1 cellular context compared by ENCODE assay signal in genomic region chr6:43035495-43036194, GRCh38.
TF ChIP-seq lines count a peak whose summit lies in the region.

No MANE protein-coding gene starts in this region.

TF ChIP-seq in WTC11, 78 proteins besides CTCF, POLR2A, EP300 and RAD21 (continued from another document):
- TF ChIP-seq, protein P1, sequence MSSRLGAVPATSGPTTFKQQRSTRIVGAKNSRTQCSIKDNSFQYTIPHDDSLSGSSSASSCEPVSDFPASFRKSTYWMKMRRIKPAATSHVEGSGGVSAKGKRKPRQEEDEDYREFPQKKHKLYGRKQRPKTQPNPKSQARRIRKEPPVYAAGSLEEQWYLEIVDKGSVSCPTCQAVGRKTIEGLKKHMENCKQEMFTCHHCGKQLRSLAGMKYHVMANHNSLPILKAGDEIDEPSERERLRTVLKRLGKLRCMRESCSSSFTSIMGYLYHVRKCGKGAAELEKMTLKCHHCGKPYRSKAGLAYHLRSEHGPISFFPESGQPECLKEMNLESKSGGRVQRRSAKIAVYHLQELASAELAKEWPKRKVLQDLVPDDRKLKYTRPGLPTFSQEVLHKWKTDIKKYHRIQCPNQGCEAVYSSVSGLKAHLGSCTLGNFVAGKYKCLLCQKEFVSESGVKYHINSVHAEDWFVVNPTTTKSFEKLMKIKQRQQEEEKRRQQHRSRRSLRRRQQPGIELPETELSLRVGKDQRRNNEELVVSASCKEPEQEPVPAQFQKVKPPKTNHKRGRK (CRISPR knock-in tag; IDR thresholded peaks at IDR 0.05; ENCODE audit: borderline replicate concordance): no peak
- no peak for TF ChIP-seq NFE2L1 (CRISPR knock-in tag; IDR thresholded peaks at IDR 0.05)
- no peak for TF ChIP-seq TP53 (CRISPR knock-in tag; IDR thresholded peaks at IDR 0.05)
- TF ChIP-seq, protein P2, sequence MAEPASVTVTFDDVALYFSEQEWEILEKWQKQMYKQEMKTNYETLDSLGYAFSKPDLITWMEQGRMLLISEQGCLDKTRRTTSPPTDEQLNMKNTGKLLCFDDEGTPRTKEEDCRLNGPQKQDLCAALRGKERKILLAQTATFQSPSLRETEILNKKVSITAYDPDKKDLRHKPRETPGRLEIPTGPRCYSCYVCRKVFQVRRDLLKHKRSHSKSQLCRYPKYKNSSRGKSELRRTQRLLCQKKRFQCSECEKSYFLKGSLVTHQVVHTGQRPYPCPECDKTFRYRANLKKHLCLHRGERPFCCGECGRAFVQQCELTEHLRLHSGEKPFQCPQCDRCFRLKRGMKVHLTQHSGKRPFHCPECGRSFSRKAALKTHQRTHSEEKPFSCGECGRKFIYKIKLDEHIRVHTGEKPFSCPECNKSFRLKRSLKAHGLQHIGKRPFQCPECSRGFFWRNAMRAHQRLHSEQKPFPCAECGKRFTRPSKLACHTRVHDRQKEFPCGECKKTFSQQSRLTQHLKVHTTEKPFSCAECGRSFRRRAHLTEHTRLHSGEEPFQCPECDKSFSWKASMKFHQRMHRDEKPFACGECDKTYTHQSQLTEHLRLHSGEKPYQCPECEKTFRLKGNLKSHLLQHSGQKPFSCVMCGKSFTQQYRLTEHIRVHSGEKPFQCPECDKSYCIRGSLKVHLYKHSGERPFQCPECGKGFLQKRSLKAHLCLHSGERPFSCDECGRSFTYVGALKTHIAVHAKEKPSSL (CRISPR knock-in tag; conservative IDR thresholded peaks at IDR 0.05): no peak
- no peak for TF ChIP-seq SOX15 (CRISPR knock-in tag; IDR thresholded peaks at IDR 0.05)
- TF ChIP-seq NFATC4 (CRISPR knock-in tag; IDR thresholded peaks at IDR 0.05): no peak
- TF ChIP-seq RELA (CRISPR knock-in tag; IDR thresholded peaks at IDR 0.05; ENCODE audit: borderline replicate concordance): no peak
- TF ChIP-seq, protein P3, sequence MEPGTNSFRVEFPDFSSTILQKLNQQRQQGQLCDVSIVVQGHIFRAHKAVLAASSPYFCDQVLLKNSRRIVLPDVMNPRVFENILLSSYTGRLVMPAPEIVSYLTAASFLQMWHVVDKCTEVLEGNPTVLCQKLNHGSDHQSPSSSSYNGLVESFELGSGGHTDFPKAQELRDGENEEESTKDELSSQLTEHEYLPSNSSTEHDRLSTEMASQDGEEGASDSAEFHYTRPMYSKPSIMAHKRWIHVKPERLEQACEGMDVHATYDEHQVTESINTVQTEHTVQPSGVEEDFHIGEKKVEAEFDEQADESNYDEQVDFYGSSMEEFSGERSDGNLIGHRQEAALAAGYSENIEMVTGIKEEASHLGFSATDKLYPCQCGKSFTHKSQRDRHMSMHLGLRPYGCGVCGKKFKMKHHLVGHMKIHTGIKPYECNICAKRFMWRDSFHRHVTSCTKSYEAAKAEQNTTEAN (CRISPR knock-in tag; IDR thresholded peaks at IDR 0.05): no peak
- TF ChIP-seq FOXP1 (CRISPR knock-in tag; IDR thresholded peaks at IDR 0.05; ENCODE audit: borderline replicate concordance): no peak
- TF ChIP-seq ZNF219 (CRISPR knock-in tag; IDR thresholded peaks at IDR 0.05; ENCODE audit: borderline replicate concordance): no peak
- TF ChIP-seq AFF4 (CRISPR knock-in tag; IDR thresholded peaks at IDR 0.05; ENCODE audit: borderline replicate concordance): no peak
- TF ChIP-seq E2F5 (CRISPR knock-in tag; IDR thresholded peaks at IDR 0.05): no peak
